In the genomic region with DNA sequence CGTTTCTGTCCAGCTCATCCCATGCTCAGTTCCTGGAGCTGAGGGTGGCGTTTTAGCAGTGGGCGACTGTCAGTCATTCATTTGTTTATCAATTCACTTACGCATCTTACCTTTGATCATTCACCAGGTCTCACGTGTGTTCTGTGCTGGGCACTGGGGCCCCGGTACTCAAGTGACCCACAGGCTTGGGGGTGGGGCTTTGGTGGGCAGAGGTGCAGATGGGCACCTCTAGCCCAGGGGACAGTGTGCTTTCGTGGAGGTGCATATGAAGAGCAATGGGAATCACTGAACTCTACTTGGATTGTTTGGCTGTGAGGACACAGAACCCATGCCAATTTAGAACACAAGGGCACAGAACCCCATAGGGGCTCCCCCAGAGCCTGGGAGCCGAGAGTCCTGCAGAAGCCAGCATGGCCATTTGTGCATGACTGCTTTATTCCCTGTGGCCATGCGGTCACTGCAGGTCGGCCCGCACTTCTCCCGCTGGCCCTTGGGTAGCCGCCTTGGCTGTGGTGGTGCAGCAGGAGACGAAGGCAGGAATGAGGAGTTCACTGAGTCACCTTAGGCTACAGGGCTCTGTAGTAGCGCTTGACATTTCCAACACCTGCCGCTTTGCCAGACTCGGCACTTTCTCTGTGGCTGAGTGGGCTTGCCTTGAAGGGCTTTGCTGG, we compare ENCODE assay signal across 15 cellular contexts.
DNase-seq lines count a peak whose midpoint lies in the region; ATAC-seq, FAIRE-seq and TF ChIP-seq lines count a peak whose summit lies in the region.
"Had no signal": no experiment of that assay in that cellular context is flagged by ENCODE, and none has a peak within 500 bp of the region (broad histone marks: within the 10 kb centered on the region; RNA-seq: fewer than 3 reads in every experiment).

No MANE protein-coding gene starts in this region.

- CTCF ChIA-PET in HepG2 (lab: Yijun Ruan, JAX; ENCODE audit: low intra/inter-chr PET ratio, low total read pairs) = no interaction called here

- H3K36me3 Mint-ChIP-seq in brain = peaks cover 19% of the 10 kb centered on the region

- TF ChIP-seq CTCF in brain (conservative IDR thresholded peaks at IDR 0.05) = no peak
- no peak for TF ChIP-seq CTCF in HepG2 (CRISPR knock-in tag; IDR thresholded peaks at IDR 0.05)

- peaks cover 12 to 18% (median 16%) of the 10 kb centered on the region in 11 experiments for H3K9me3 ChIP-seq in BLaER1 treated with 17β-estradiol and CSF1 and Interleukin-3, amounts not matched to agents 10 nM and 100 nM (replicated peaks in 1 of 11)
- H3K9me3 ChIP-seq in HepG2 (ENCODE audit: low read length) = no peaks in the 10 kb centered on the region
- H3K9me3 ChIP-seq in SJCRH30 (replicated peaks) = no peaks in the 10 kb centered on the region
- H3K9me3 ChIP-seq: Caco-2 had no signal

- WGBS in HepG2 (ENCODE audit: low lambda C conversion rate) = 82% methylated on average over 17 of the region's 17 CpGs

- POLR2A ChIA-PET in HepG2 (lab: Yijun Ruan, JAX) = interaction anchor here (1.3 kb wide), 1 partner anchor 24 kb away, joined by 3 read pairs; no protein-coding TSS in a partner anchor

- H4K20me1 ChIP-seq in BLaER1 treated with 17β-estradiol and CSF1 and Interleukin-3, amounts not matched to agents 10 nM and 100 nM = peaks cover 0 to 85% (median 0%) of the 10 kb centered on the region in 11 experiments; a peak in 7 of 22 replicates
- no peaks in the 10 kb centered on the region for H4K20me1 ChIP-seq in HepG2 (ENCODE audit: insufficient read depth, low read length)

- H3K36me3 ChIP-seq in BLaER1 treated with 17β-estradiol and CSF1 and Interleukin-3, amounts not matched to agents 10 nM and 100 nM = peaks cover 4 to 15% (median 10%) of the 10 kb centered on the region in 11 experiments; a peak in 17 of 22 replicates
- H3K36me3 ChIP-seq in HepG2 (replicated peaks in 1 of 2; ENCODE audit: control insufficient read depth in 1 of 2, insufficient read depth in 2 of 2, low read length in 2 of 2) (no peaks in the 10 kb centered on the region), SJCRH30 (no peaks in the 10 kb centered on the region)

- peak overlapping the region in 2 of 5 experiments; percentile 50 to 55 for H3K4me3 Mint-ChIP-seq in brain

- peaks cover 44% of the 10 kb centered on the region for H3K4me1 Mint-ChIP-seq in brain

- no peak for TF ChIP-seq RAD21 in HepG2 (CRISPR knock-in tag; IDR thresholded peaks at IDR 0.05)

- peaks cover 43 to 92% (median 80%) of the 10 kb centered on the region in 10 experiments for H3K4me1 ChIP-seq in BLaER1 treated with 17β-estradiol and CSF1 and Interleukin-3, amounts not matched to agents 10 nM and 100 nM
- H3K4me1 ChIP-seq in HepG2 (ENCODE audit: insufficient read depth, low read length) (peaks cover 29% of the 10 kb centered on the region), SJCRH30 (peaks cover 12% of the 10 kb centered on the region; the same call in 1 of the 2 replicates)
- H3K4me1 ChIP-seq: Caco-2 had no signal

- peak; percentile 21 for ATAC-seq in HepG2
- no peak for ATAC-seq in stimulated activated naive CD8-positive, alpha-beta T cell treated with anti-CD3 and anti-CD28 coated beads, Interleukin-15, Interleukin-2, amounts not matched to agents 100 U/mL and 50 U/mL, for 24 hours
- ATAC-seq in left colon = no peak
- ATAC-seq: Panc1 had no signal

- DNase-seq in HepG2 (ENCODE audit: low spot score) = no peak
- DNase-seq in posterior vena cava (ENCODE audit: low spot score) = peak; percentile 65
- no peak for DNase-seq in SJCRH30
- no peak for DNase-seq in stimulated activated naive CD8-positive, alpha-beta T cell treated with anti-CD3 and anti-CD28 coated beads, Interleukin-15, Interleukin-2, amounts not matched to agents 100 U/mL and 50 U/mL, for 24 hours
- no peak for DNase-seq in RCC 7860 (ENCODE audit: low spot score)
- no peak for DNase-seq in left colon
- DNase-seq: Caco-2, DMS53, Kasumi-1, NCI-H1105 treated with DMSO at 0.1 percent for 48 hours, NCI-H446 had no signal

- H3K4me3 ChIP-seq in BLaER1 treated with 17β-estradiol and CSF1 and Interleukin-3, amounts not matched to agents 10 nM and 100 nM = peak overlapping the region in 6 of 10 experiments; percentile 11 to 47 (median 33); a peak in 8 of 20 replicates
- H3K4me3 ChIP-seq in HepG2 (replicated peaks in 1 of 3; ENCODE audit: insufficient read depth in 1 of 3, low read depth in 2 of 3, low read length in 3 of 3) = no peak overlapping the region
- no peak overlapping the region for H3K4me3 ChIP-seq in SJCRH30

- TF ChIP-seq EP300 in HepG2 (IDR thresholded peaks at IDR 0.05; ENCODE audit: low read depth in 2 of 2, low read length in 2 of 2) (no peak), HepG2 (CRISPR knock-in tag; IDR thresholded peaks at IDR 0.05; ENCODE audit: borderline replicate concordance) (no peak)

- in situ Hi-C loops in HepG2 (cut with HindIII; ENCODE audit: extremely low pct_ligation_motif_present, low pct_unique_long_range_greater_than_20kb) = no loop called here

- peak overlapping the region in 4 of 5 experiments; percentile 10 to 85 (median 78) for H3K27ac Mint-ChIP-seq in brain

- intact Hi-C loops in HepG2 (cut with micrococcal nuclease; ENCODE audit: unreplicated experiment) (no loop called here), posterior vena cava (cut with DNase I) (no loop called here), left colon (cut with DNase I, micrococcal nuclease) (no loop called here)

- H2AFZ ChIP-seq in HepG2 (ENCODE audit: low read length) = no peak overlapping the region

- H3K79me2 ChIP-seq in HepG2 (ENCODE audit: insufficient read depth, low read length) = no peaks in the 10 kb centered on the region

- BruUV-seq in HepG2 (replicated peaks; lab: Mats Ljungman, UMichigan) = no TSS peak

- H3K9me3 Mint-ChIP-seq in brain = peaks cover 0 to 7% (median 3%) of the 10 kb centered on the region in 5 experiments

- peak overlapping the region; percentile 66 to 91 (median 85) for H3K4me2 ChIP-seq in BLaER1 treated with 17β-estradiol and CSF1 and Interleukin-3, amounts not matched to agents 10 nM and 100 nM
- no peak overlapping the region for H3K4me2 ChIP-seq in HepG2 (ENCODE audit: low read depth, low read length)

- FAIRE-seq in HepG2 (lab: Jason Lieb, UNC) (no peak), RCC 7860 (lab: Jason Lieb, UNC) (no peak)
- FAIRE-seq: A204.1 had no signal

- H3K27me3 Mint-ChIP-seq in brain = no peaks in the 10 kb centered on the region

- H3K9ac ChIP-seq in BLaER1 treated with 17β-estradiol and CSF1 and Interleukin-3, amounts not matched to agents 10 nM and 100 nM = peak overlapping the region in 9 of 11 experiments; percentile 17 to 80 (median 59); a peak in 15 of 22 replicates
- no peak overlapping the region for H3K9ac ChIP-seq in HepG2 (ENCODE audit: insufficient read depth, low read depth, low read length)

- H3K27ac ChIP-seq in BLaER1 treated with 17β-estradiol and CSF1 and Interleukin-3, amounts not matched to agents 10 nM and 100 nM = peak overlapping the region in 10 of 11 experiments; percentile 25 to 90 (median 63); a peak in 19 of 22 replicates
- no peak overlapping the region for H3K27ac ChIP-seq in HepG2 (ENCODE audit: extremely low read length, insufficient read depth, low read length)
- H3K27ac ChIP-seq in SJCRH30 = no peak overlapping the region

- TF ChIP-seq POLR2A in HepG2 (IDR thresholded peaks at IDR 0.05; ENCODE audit: insufficient read depth in 1 of 2, low read depth in 2 of 2, low read length in 2 of 2) = no peak

- H3K27me3 ChIP-seq in BLaER1 treated with 17β-estradiol and CSF1 and Interleukin-3, amounts not matched to agents 10 nM and 100 nM = no peaks in the 10 kb centered on the region
- H3K27me3 ChIP-seq in HepG2 (ENCODE audit: control insufficient read depth in 1 of 2, insufficient read depth in 2 of 2, low read length in 2 of 2) (no peaks in the 10 kb centered on the region), SJCRH30 (no peaks in the 10 kb centered on the region)

TF ChIP-seq in HepG2, 621 proteins besides CTCF, POLR2A, EP300 and RAD21 (continues in another document):
- TF ChIP-seq NCOA5 (CRISPR knock-in tag; IDR thresholded peaks at IDR 0.05) = no peak
- TF ChIP-seq ZSCAN30 (CRISPR knock-in tag; IDR thresholded peaks at IDR 0.05) = no peak
- no peak for TF ChIP-seq IKZF1 (IDR thresholded peaks at IDR 0.05)
- TF ChIP-seq TOE1 (CRISPR knock-in tag; IDR thresholded peaks at IDR 0.05) = no peak
- TF ChIP-seq TARDBP (CRISPR knock-in tag; IDR thresholded peaks at IDR 0.05) = no peak
- TF ChIP-seq, protein P1, sequence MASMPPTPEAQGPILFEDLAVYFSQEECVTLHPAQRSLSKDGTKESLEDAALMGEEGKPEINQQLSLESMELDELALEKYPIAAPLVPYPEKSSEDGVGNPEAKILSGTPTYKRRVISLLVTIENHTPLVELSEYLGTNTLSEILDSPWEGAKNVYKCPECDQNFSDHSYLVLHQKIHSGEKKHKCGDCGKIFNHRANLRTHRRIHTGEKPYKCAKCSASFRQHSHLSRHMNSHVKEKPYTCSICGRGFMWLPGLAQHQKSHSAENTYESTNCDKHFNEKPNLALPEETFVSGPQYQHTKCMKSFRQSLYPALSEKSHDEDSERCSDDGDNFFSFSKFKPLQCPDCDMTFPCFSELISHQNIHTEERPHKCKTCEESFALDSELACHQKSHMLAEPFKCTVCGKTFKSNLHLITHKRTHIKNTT (CRISPR knock-in tag; IDR thresholded peaks at IDR 0.05) = no peak
- TF ChIP-seq, protein P2, sequence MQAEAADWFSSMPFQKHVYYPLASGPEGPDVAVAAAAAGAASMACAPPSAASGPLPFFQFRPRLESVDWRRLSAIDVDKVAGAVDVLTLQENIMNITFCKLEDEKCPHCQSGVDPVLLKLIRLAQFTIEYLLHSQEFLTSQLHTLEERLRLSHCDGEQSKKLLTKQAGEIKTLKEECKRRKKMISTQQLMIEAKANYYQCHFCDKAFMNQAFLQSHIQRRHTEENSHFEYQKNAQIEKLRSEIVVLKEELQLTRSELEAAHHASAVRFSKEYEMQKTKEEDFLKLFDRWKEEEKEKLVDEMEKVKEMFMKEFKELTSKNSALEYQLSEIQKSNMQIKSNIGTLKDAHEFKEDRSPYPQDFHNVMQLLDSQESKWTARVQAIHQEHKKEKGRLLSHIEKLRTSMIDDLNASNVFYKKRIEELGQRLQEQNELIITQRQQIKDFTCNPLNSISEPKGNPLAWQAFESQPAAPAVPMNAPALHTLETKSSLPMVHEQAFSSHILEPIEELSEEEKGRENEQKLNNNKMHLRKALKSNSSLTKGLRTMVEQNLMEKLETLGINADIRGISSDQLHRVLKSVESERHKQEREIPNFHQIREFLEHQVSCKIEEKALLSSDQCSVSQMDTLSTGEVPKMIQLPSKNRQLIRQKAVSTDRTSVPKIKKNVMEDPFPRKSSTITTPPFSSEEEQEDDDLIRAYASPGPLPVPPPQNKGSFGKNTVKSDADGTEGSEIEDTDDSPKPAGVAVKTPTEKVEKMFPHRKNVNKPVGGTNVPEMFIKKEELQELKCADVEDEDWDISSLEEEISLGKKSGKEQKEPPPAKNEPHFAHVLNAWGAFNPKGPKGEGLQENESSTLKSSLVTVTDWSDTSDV (CRISPR knock-in tag; IDR thresholded peaks at IDR 0.05) = 0 out of 2 replicates have a peak, but pooled peaks have one; percentile 52
- TF ChIP-seq ZNF709 (CRISPR knock-in tag; IDR thresholded peaks at IDR 0.05) = no peak
- no peak for TF ChIP-seq MYNN (CRISPR knock-in tag; IDR thresholded peaks at IDR 0.05; ENCODE audit: low read depth)
- no peak for TF ChIP-seq ZNF451 (CRISPR knock-in tag; IDR thresholded peaks at IDR 0.05)

Comparison
In these comparisons a context has a peak if more than half of its experiments do, and no peak if none do; other contexts are left out.
1. H3K27ac ChIP-seq: peak in BLaER1 treated with 17β-estradiol and CSF1 and Interleukin-3, amounts not matched to agents 10 nM and 100 nM (10 of 11); none in HepG2 (single experiment) and SJCRH30 (single experiment).
2. H3K4me3 ChIP-seq: peak in BLaER1 treated with 17β-estradiol and CSF1 and Interleukin-3, amounts not matched to agents 10 nM and 100 nM (6 of 10); none in HepG2 (0 of 3) and SJCRH30 (single experiment).